ENCODE assay signal across 8 cellular contexts in genomic region chr3:46987485-46988401, GRCh38. TPM values are rescaled to one million over a fixed set of nuclear protein-coding genes. Genes with fewer than 3 reads are reported as not detected.
DNase-seq lines count a peak whose midpoint lies in the region; ATAC-seq and TF ChIP-seq lines count a peak whose summit lies in the region.

No MANE protein-coding gene starts in this region.

- peak; percentile 91 for DNase-seq in GM06990 (ENCODE audit: extremely low read depth, insufficient read length)
- DNase-seq in NCI-H226: peak; percentile 65
- DNase-seq in activated CD8-positive, alpha-beta memory T cell treated with anti-CD3 and anti-CD28 coated beads, Interleukin-2, amount 50 U/mL, for 24 hours (ENCODE audit: extremely low read depth): peak; percentile 64
- DNase-seq in Right ventricle myocardium superior: peak; percentile 86
- peak; percentile 71 for DNase-seq in stimulated activated CD4-positive, alpha-beta T cell treated with anti-CD3 and anti-CD28 coated beads, Interleukin-2, amount 100 ng/mL, for 4 hours (ENCODE audit: low read depth)
- DNase-seq in NCI-H2227 (lab: John Stamatoyannopoulos, UW; ENCODE audit: unreplicated experiment): no peak
- DNase-seq in 8988T: no peak

- no peak overlapping the region for H3K27ac ChIP-seq in HEK293 (ENCODE audit: extremely low read depth, low read depth, low read length)

- peaks cover 23% of the 10 kb centered on the region for H3K36me3 ChIP-seq in GM06990 (ENCODE audit: control insufficient read depth, insufficient read depth, low read length)
- peaks cover 0 to 24% of the 10 kb centered on the region in 2 experiments; a peak in 1 of 3 replicates for H3K36me3 ChIP-seq in HEK293 (ENCODE audit: control insufficient read depth in 2 of 2, insufficient read depth in 1 of 2, low read length in 2 of 2)

- POLR2A ChIA-PET in HEK293 (lab: Yijun Ruan, JAX): no interaction called here

- no peaks in the 10 kb centered on the region for H3K27me3 ChIP-seq in GM06990 (replicated peaks; ENCODE audit: control insufficient read depth, insufficient read depth, low read length)

- TF ChIP-seq CTCF in GM06990 (IDR thresholded peaks at IDR 0.05; ENCODE audit: insufficient read depth, low read length, poor library complexity, severe bottlenecking) (no peak), HEK293 (tag by site-specific recombination; IDR thresholded peaks at IDR 0.05) (no peak)

- H3K9me3 ChIP-seq in HEK293 (ENCODE audit: control insufficient read depth, insufficient read depth, low read depth, low read length): no peaks in the 10 kb centered on the region

- intact Hi-C loops in Right ventricle myocardium superior (cut with DNase I): no loop called here

- peak overlapping the region; percentile 59 for H3K4me3 ChIP-seq in GM06990 (replicated peaks; ENCODE audit: low read depth, low read length)
- no peak overlapping the region for H3K4me3 ChIP-seq in HEK293 (ENCODE audit: low read depth, low read length)

- no peaks in the 10 kb centered on the region for H3K4me1 ChIP-seq in HEK293 (ENCODE audit: control insufficient read depth, insufficient read depth, low read length)

- peak; percentile 67 for ATAC-seq in Right ventricle myocardium superior (ENCODE audit: poor library complexity)

- CTCF ChIA-PET in HEK293 (lab: Yijun Ruan, JAX): interaction anchor here (0.6 to 1.2 kb wide), 2 partner anchors 11 to 92 kb away, joined by 3 to 5 read pairs; no protein-coding TSS in a partner anchor

TF ChIP-seq in HEK293, 187 proteins besides CTCF, POLR2A, EP300 and RAD21:
- TF ChIP-seq SETDB1 (IDR thresholded peaks at IDR 0.05; ENCODE audit: insufficient read length, low read length) (no peak), SCRT2 (tag by site-specific recombination; IDR thresholded peaks at IDR 0.05) (peak; percentile 52; the same call in 1 of the 2 replicates), FEZF1 (tag by site-specific recombination; IDR thresholded peaks at IDR 0.05) (no peak), KLF1 (tag by site-specific recombination; IDR thresholded peaks at IDR 0.05) (peak; percentile 51)
- TF ChIP-seq, protein P1, sequence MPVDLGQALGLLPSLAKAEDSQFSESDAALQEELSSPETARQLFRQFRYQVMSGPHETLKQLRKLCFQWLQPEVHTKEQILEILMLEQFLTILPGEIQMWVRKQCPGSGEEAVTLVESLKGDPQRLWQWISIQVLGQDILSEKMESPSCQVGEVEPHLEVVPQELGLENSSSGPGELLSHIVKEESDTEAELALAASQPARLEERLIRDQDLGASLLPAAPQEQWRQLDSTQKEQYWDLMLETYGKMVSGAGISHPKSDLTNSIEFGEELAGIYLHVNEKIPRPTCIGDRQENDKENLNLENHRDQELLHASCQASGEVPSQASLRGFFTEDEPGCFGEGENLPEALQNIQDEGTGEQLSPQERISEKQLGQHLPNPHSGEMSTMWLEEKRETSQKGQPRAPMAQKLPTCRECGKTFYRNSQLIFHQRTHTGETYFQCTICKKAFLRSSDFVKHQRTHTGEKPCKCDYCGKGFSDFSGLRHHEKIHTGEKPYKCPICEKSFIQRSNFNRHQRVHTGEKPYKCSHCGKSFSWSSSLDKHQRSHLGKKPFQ (tag by site-specific recombination; IDR thresholded peaks at IDR 0.05): 0 out of 2 replicates have a peak, but pooled peaks have one; percentile 17

RNA-seq across cellular contexts. Expression of gene NBEAL2, which starts 8.3 kb away (rescaled TPM):
- 11.7 TPM for total RNA-seq in Right ventricle myocardium superior

RNA-seq across cellular contexts. Expression of gene CCDC12, which starts 11.2 kb away (rescaled TPM):
- 29.2 TPM for total RNA-seq in Right ventricle myocardium superior

Comparison
In these comparisons a context has a peak if more than half of its experiments do, and no peak if none do; other contexts are left out.
1. DNase-seq: peak in GM06990 (single experiment), NCI-H226 (single experiment), activated CD8-positive, alpha-beta memory T cell treated with anti-CD3 and anti-CD28 coated beads, Interleukin-2, amount 50 U/mL, for 24 hours (single experiment), Right ventricle myocardium superior (single experiment) and stimulated activated CD4-positive, alpha-beta T cell treated with anti-CD3 and anti-CD28 coated beads, Interleukin-2, amount 100 ng/mL, for 4 hours (single experiment); none in NCI-H2227 (single experiment) and 8988T (single experiment).